ENCODE assay signal across 1 cellular context in the genomic region with DNA sequence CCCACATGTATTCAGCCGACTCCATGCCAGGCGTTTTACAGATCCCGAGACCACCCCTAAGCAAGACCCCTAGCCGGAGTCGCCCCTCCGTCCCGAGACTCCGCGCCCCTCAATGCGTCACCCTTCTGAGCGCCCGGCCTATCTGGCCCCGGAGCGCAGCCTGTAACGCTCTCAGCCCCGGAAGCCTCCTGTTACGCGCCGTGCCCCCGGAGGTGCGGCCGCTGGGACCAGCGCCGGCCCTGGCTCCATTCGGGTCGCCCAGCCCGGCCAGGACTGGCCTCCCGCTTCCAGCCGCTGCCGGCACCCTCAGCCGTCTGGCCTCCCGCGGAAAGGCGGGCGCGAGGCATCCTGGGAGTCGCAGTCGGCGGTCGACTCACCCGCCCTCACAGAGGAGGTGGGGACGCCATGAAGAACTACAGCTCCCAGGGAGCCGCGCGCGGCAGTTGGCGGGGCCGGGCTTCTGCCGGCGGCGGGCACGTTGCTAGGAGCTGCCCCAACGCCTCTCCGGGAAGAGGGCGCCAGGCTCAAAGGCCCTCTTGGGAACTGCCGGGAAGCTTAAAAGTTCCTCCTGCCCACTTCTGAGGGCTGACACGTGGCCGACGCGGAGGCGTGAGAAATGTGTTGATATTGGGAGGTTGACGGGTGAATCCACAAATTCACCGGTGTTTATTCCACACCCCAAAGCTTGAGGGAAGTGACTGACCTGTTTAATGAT.
TF ChIP-seq lines count a peak whose summit lies in the region.

A gene with protein sequence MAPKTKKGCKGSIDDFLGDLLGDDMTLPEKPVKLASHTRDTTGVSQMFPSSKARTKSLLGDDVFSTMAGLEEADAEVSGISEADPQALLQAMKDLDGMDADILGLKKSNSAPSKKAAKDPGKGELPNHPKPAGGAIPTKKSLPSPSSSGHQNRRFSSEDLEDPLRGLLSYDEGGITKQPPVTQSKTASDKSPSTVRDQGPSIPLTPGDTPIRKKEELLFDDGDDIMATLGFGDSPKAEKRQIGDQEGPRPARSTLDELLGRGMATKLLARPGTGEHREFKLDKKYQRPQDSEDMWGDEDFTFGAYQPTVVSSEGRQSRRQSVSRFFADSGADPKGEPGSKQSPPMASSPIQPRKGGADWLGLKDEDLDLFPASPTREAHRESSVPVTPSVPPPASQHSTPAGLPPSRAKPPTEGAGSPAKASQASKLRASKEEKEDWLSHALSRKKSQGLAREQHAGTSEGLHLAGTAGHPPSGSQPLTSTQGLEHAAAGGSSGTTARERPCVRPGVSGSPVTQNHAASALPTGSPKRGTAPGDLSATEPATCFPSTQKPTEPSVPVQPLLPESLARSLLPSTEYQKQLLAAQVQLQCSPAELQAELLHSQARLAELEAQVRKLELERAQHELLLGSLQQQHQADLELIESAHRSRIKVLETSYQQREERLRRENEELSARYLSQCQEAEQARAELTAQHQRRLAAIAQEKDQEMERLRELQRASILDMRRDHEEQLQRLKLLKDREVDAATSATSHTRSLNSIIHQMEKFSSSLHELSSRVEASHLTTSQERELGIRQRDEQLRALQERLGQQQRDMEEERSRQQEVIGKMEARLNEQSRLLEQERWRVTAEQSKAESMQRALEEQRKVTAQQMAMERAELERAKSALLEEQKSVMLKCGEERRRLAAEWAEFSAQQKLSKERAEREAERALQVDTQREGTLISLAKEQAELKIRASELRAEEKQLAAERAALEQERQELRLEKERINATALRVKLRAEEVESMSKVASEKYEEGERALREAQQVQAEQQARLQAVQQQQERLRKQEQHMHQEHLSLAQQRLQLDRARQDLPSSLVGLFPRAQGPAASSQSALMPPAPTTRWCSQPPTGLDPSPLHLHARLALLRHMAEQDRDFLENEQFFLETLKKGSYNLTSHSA (minus strand): TSS at position 316 of the 715 bp plus-strand sequence. CDS start 2,893 bp downstream, outside the sequence.

TF ChIP-seq in SK-N-SH, 30 proteins besides CTCF, POLR2A, EP300 and RAD21 (continued from another document):
- TF ChIP-seq, protein P1, sequence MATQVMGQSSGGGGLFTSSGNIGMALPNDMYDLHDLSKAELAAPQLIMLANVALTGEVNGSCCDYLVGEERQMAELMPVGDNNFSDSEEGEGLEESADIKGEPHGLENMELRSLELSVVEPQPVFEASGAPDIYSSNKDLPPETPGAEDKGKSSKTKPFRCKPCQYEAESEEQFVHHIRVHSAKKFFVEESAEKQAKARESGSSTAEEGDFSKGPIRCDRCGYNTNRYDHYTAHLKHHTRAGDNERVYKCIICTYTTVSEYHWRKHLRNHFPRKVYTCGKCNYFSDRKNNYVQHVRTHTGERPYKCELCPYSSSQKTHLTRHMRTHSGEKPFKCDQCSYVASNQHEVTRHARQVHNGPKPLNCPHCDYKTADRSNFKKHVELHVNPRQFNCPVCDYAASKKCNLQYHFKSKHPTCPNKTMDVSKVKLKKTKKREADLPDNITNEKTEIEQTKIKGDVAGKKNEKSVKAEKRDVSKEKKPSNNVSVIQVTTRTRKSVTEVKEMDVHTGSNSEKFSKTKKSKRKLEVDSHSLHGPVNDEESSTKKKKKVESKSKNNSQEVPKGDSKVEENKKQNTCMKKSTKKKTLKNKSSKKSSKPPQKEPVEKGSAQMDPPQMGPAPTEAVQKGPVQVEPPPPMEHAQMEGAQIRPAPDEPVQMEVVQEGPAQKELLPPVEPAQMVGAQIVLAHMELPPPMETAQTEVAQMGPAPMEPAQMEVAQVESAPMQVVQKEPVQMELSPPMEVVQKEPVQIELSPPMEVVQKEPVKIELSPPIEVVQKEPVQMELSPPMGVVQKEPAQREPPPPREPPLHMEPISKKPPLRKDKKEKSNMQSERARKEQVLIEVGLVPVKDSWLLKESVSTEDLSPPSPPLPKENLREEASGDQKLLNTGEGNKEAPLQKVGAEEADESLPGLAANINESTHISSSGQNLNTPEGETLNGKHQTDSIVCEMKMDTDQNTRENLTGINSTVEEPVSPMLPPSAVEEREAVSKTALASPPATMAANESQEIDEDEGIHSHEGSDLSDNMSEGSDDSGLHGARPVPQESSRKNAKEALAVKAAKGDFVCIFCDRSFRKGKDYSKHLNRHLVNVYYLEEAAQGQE (IDR thresholded peaks at IDR 0.05; ENCODE audit: low read depth, low read length) = peak; percentile 35; the same call in 1 of the 2 replicates
- TF ChIP-seq JUND (IDR thresholded peaks at IDR 0.05) (peak; percentile 5; the same call in 1 of the 2 replicates), RFX5 (IDR thresholded peaks at IDR 0.05; ENCODE audit: low read length) (no peak), GATA2 (CRISPR knock-in tag; IDR thresholded peaks at IDR 0.05) (no peak), ELF1 (IDR thresholded peaks at IDR 0.05) (peak; percentile 67), TEAD4 (IDR thresholded peaks at IDR 0.05; ENCODE audit: borderline replicate concordance, insufficient read depth) (no peak), FOSL2 (IDR thresholded peaks at IDR 0.05; ENCODE audit: borderline replicate concordance, low read depth) (peak; percentile 37; the same call in 1 of the 2 replicates), POLR2AphosphoS5 (IDR thresholded peaks at IDR 0.05; ENCODE audit: low read depth, low read length) (peak; percentile 98), RXRA (IDR thresholded peaks at IDR 0.05; ENCODE audit: borderline replicate concordance, low read depth) (no peak), FOXM1 (IDR thresholded peaks at IDR 0.05; ENCODE audit: low read depth) (no peak), GABPA (IDR thresholded peaks at IDR 0.05; ENCODE audit: low read depth) (peak; percentile 34; the same call in 1 of the 2 replicates), TAF1 (IDR thresholded peaks at IDR 0.05; ENCODE audit: borderline replicate concordance, low read depth, low read length) (peak; percentile 88), YY1 (IDR thresholded peaks at IDR 0.05; ENCODE audit: low read depth) (peak; percentile 77), MXI1 (IDR thresholded peaks at IDR 0.05; ENCODE audit: low read depth, low read length) (peak; percentile 100)
- TF ChIP-seq, protein P2, sequence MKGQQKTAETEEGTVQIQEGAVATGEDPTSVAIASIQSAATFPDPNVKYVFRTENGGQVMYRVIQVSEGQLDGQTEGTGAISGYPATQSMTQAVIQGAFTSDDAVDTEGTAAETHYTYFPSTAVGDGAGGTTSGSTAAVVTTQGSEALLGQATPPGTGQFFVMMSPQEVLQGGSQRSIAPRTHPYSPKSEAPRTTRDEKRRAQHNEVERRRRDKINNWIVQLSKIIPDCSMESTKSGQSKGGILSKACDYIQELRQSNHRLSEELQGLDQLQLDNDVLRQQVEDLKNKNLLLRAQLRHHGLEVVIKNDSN (IDR thresholded peaks at IDR 0.05; ENCODE audit: borderline replicate concordance, low read depth) = peak; percentile 42; the same call in 1 of the 2 replicates
- TF ChIP-seq, protein P3, sequence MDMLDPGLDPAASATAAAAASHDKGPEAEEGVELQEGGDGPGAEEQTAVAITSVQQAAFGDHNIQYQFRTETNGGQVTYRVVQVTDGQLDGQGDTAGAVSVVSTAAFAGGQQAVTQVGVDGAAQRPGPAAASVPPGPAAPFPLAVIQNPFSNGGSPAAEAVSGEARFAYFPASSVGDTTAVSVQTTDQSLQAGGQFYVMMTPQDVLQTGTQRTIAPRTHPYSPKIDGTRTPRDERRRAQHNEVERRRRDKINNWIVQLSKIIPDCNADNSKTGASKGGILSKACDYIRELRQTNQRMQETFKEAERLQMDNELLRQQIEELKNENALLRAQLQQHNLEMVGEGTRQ (IDR thresholded peaks at IDR 0.05; ENCODE audit: borderline replicate concordance, low read depth, low read length) = no peak
- TF ChIP-seq, protein P4, sequence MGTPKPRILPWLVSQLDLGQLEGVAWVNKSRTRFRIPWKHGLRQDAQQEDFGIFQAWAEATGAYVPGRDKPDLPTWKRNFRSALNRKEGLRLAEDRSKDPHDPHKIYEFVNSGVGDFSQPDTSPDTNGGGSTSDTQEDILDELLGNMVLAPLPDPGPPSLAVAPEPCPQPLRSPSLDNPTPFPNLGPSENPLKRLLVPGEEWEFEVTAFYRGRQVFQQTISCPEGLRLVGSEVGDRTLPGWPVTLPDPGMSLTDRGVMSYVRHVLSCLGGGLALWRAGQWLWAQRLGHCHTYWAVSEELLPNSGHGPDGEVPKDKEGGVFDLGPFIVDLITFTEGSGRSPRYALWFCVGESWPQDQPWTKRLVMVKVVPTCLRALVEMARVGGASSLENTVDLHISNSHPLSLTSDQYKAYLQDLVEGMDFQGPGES (IDR thresholded peaks at IDR 0.05; ENCODE audit: low read depth, low read length) = no peak
